17 cellular contexts compared by ENCODE assay signal in the genomic region with DNA sequence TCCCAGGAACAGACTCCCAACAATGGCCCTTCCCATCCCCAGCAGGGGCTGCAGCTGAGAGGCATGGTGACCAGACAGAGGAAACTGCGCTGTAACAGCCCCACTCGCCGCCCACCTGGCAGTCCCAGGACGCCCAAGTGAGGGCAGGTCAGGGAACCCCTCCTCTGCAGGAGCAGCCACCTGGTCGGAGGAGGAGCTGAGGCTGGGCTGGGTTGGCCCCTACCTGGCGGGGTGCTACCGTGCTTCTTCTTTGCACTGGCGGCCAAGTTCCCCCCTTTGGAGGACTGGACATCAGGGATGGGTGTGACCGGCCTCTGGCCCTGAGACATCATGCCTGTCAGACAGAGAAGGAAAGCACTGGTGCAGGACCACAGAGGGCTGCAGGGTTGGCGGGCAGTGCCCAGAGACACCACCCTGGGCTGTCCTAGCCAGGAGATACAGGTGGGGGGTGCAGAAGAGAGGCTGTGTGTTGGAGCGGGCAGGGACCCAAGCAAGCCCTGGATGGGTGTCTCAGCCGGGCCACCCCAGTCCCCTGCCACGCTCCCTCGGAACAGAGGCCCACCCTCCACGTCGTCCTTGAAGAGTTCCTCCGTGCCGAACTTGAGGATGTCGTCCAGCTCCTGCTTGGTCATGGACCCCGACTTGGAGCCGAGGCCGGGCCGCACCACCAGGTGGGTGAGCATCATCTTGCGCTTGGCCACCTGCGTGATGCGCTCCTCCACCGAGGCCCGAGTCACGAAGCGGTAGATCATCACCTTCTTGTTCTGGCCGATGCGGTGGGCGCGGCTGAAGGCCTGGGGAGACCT. TPM values are rescaled to one million over a fixed set of nuclear protein-coding genes. Genes with fewer than 3 reads are reported as not detected.
DNase-seq lines count a peak whose midpoint lies in the region; ATAC-seq, FAIRE-seq and TF ChIP-seq lines count a peak whose summit lies in the region.
"Had no signal": no experiment of that assay in that cellular context is flagged by ENCODE, and none has a peak within 500 bp of the region (broad histone marks: within the 10 kb centered on the region; RNA-seq: fewer than 3 reads in every experiment).

No MANE protein-coding gene starts in this region.

- no peaks in the 10 kb centered on the region for H3K36me3 Mint-ChIP-seq in nephron progenitor cell (ENCODE audit: low read depth)
- H3K36me3 Mint-ChIP-seq: immature natural killer cell had no signal

- peak; percentile 23 for DNase-seq in Right ventricle myocardium inferior (ENCODE audit: missing footprints)
- no peak for DNase-seq in cardiac septum (ENCODE audit: low spot score)
- no peak for DNase-seq in LNCaP clone FGC (ENCODE audit: low read depth)
- DNase-seq in upper lobe of right lung: peak; percentile 65
- DNase-seq in nephron progenitor cell: no peak
- DNase-seq in SIG-M5 (lab: John Stamatoyannopoulos, UW): no peak
- no peak for DNase-seq in frontal cortex (ENCODE audit: low spot score in 2 of 2)
- DNase-seq: GDM1, KG1, NCI-H1930, NCI-H2227 treated with DMSO at 0.1 percent for 48 hours, SHP77 treated with DMSO at 0.1 percent for 48 hours had no signal

- H3K4me1 ChIP-seq in iPS-15b (ENCODE audit: control insufficient read depth, insufficient read depth, low read length) (no peaks in the 10 kb centered on the region), upper lobe of right lung (peaks cover 5% of the 10 kb centered on the region)

- H3K27me3 Mint-ChIP-seq in nephron progenitor cell (ENCODE audit: low read depth, poor library complexity): peaks cover 18% of the 10 kb centered on the region

- intact Hi-C loops in Right ventricle myocardium inferior (cut with DNase I): no loop called here
- intact Hi-C loops in cardiac septum (cut with DNase I): no loop called here
- intact Hi-C loops in upper lobe of right lung (cut with DNase I): no loop called here

- ATAC-seq in Right ventricle myocardium inferior (no peak), upper lobe of right lung (no peak)

- H3K36me3 ChIP-seq in iPS-15b (ENCODE audit: control insufficient read depth, insufficient read depth, low read length) (no peaks in the 10 kb centered on the region), upper lobe of right lung (no peaks in the 10 kb centered on the region)
- H3K36me3 ChIP-seq: tibial artery had no signal

- H3K27me3 ChIP-seq in iPS-15b (ENCODE audit: control insufficient read depth, insufficient read depth, low read length) (peaks cover 7% of the 10 kb centered on the region), upper lobe of right lung (no peaks in the 10 kb centered on the region)

- no peak overlapping the region for H3K27ac Mint-ChIP-seq in nephron progenitor cell
- H3K27ac Mint-ChIP-seq: immature natural killer cell had no signal

- peaks cover 13% of the 10 kb centered on the region for H3K4me1 Mint-ChIP-seq in nephron progenitor cell

- no peak overlapping the region for H3K4me3 Mint-ChIP-seq in nephron progenitor cell

- H3K27ac ChIP-seq in upper lobe of right lung: no peak overlapping the region
- H3K27ac ChIP-seq: tibial artery had no signal

- H3K4me3 ChIP-seq in LNCaP clone FGC (ENCODE audit: low read depth, low read length) (peak overlapping the region; percentile 36), iPS-15b (ENCODE audit: low read depth, low read length) (peak overlapping the region; percentile 9), upper lobe of right lung (no peak overlapping the region)
- H3K4me3 ChIP-seq: lung, tibial artery had no signal

- H3K9me3 ChIP-seq in iPS-15b (ENCODE audit: control insufficient read depth, insufficient read depth, low read length): no peaks in the 10 kb centered on the region
- no peaks in the 10 kb centered on the region for H3K9me3 ChIP-seq in upper lobe of right lung

- TF ChIP-seq CTCF in LNCaP clone FGC (IDR thresholded peaks at IDR 0.05; ENCODE audit: control insufficient read depth, extremely low read depth, insufficient read depth): no peak
- no peak for TF ChIP-seq CTCF in upper lobe of right lung (IDR thresholded peaks at IDR 0.05)
- TF ChIP-seq CTCF in nephron progenitor cell (IDR thresholded peaks at IDR 0.05): no peak

- no peak for FAIRE-seq in frontal cortex (lab: Jason Lieb, UNC)
- FAIRE-seq: H54 had no signal

- no peak overlapping the region for H3K9ac ChIP-seq in iPS-15b (ENCODE audit: low read depth, low read length)

- peaks cover 15% of the 10 kb centered on the region for H3K9me3 Mint-ChIP-seq in nephron progenitor cell

RNA-seq across cellular contexts. Expression of a gene that starts 51.6 kb away (rescaled TPM):
- total RNA-seq in Right ventricle myocardium inferior (0.05 TPM), cardiac septum (0.81 TPM), upper lobe of right lung (0.23 TPM), frontal cortex (31.4 TPM)

Comparison
In these comparisons a context has a peak if more than half of its experiments do, and no peak if none do; other contexts are left out.
1. DNase-seq: peak in Right ventricle myocardium inferior (single experiment) and upper lobe of right lung (single experiment); none in cardiac septum (single experiment), LNCaP clone FGC (single experiment), nephron progenitor cell (single experiment), SIG-M5 (single experiment) and frontal cortex (0 of 2).
2. RNA of a gene that starts 51.6 kb away (total RNA-seq): 31.4 TPM in frontal cortex (single experiment); 0.81 TPM in cardiac septum (single experiment), 0.23 TPM in upper lobe of right lung (single experiment) and 0.05 TPM in Right ventricle myocardium inferior (single experiment); every median in the first group is over 10 times any median in the second.